14 cellular contexts compared by ENCODE assay signal in genomic region chr21:31158789-31159581, GRCh38.
DNase-seq lines count a peak whose midpoint lies in the region; ATAC-seq and TF ChIP-seq lines count a peak whose summit lies in the region.
"Had no signal": no experiment of that assay in that cellular context is flagged by ENCODE, and none has a peak within 500 bp of the region (broad histone marks: within the 10 kb centered on the region; RNA-seq: fewer than 3 reads in every experiment).

No MANE protein-coding gene starts in this region.

- no peaks in the 10 kb centered on the region for H3K27me3 Mint-ChIP-seq in activated naive CD8-positive, alpha-beta T cell treated with anti-CD3 and anti-CD28 coated beads, Interleukin-2, amount 10 ng/mL, durations not matched to agents 7 days and 5 days

- intact Hi-C loops in A673 (cut with micrococcal nuclease; ENCODE audit: unreplicated experiment): no loop called here

- H3K27ac Mint-ChIP-seq in activated naive CD8-positive, alpha-beta T cell treated with anti-CD3 and anti-CD28 coated beads, Interleukin-2, amount 10 ng/mL, durations not matched to agents 7 days and 5 days: peak overlapping the region; percentile 72

- peaks cover 9% of the 10 kb centered on the region for H3K9me3 Mint-ChIP-seq in activated naive CD8-positive, alpha-beta T cell treated with anti-CD3 and anti-CD28 coated beads, Interleukin-2, amount 10 ng/mL, durations not matched to agents 7 days and 5 days

- H3K36me3 ChIP-seq in A673 (ENCODE audit: insufficient read depth, low read length, poor library complexity, severe bottlenecking) (no peaks in the 10 kb centered on the region), HUES64 (ENCODE audit: insufficient read depth, low read length) (peaks cover 17% of the 10 kb centered on the region; the same call in 1 of the 2 replicates)
- H3K36me3 ChIP-seq: neutrophil had no signal

- peak overlapping the region; percentile 14; the same call in 1 of the 2 replicates for H3K9ac ChIP-seq in HUES64 (ENCODE audit: low read depth, low read length)

- H3K36me3 Mint-ChIP-seq in activated naive CD8-positive, alpha-beta T cell treated with anti-CD3 and anti-CD28 coated beads, Interleukin-2, amount 10 ng/mL, durations not matched to agents 7 days and 5 days: peaks cover 25% of the 10 kb centered on the region

- H3K27ac ChIP-seq in A673 (ENCODE audit: low read depth, low read length, poor library complexity, severe bottlenecking) (no peak overlapping the region), HUES64 (ENCODE audit: low read depth, low read length) (peak overlapping the region; percentile 86)
- H3K27ac ChIP-seq: neutrophil had no signal

- H3K4me3 ChIP-seq in A673 (ENCODE audit: low read depth, low read length, poor library complexity, severe bottlenecking): no peak overlapping the region
- H3K4me3 ChIP-seq in HUES64 (ENCODE audit: low read length): peak overlapping the region; percentile 50
- H3K4me3 ChIP-seq: body of pancreas had no signal

- H3K4me3 Mint-ChIP-seq in activated naive CD8-positive, alpha-beta T cell treated with anti-CD3 and anti-CD28 coated beads, Interleukin-2, amount 10 ng/mL, durations not matched to agents 7 days and 5 days: peak overlapping the region; percentile 59

- BruUV-seq in A673 (replicated peaks; lab: Mats Ljungman, UMichigan): no TSS peak

- CTCF ChIA-PET in A673 (lab: Charles Lee): no interaction called here

- DNase-seq in A673 (ENCODE audit: low spot score): peak; percentile 76
- no peak for DNase-seq in activated naive CD8-positive, alpha-beta T cell treated with anti-CD3 and anti-CD28 coated beads, Interleukin-2, amount 10 ng/mL, durations not matched to agents 7 days and 5 days
- DNase-seq in left lobe of liver (ENCODE audit: low spot score): no peak
- DNase-seq in RPMI8226: no peak
- DNase-seq in NCI-H524 treated with DMSO at 0.1 percent for 48 hours (lab: John Stamatoyannopoulos, UW): no peak
- no peak for DNase-seq in DMS153 (lab: John Stamatoyannopoulos, UW)
- DNase-seq: body of pancreas, glutamatergic neuron, NCI-H69, T-helper 9 cell had no signal

- POLR2A ChIA-PET in A673 (lab: Charles Lee; ENCODE audit: low non-redundant PET): no interaction called here
- POLR2A ChIA-PET in activated naive CD8-positive, alpha-beta T cell treated with anti-CD3 and anti-CD28 coated beads, Interleukin-2, amount 10 ng/mL, durations not matched to agents 7 days and 5 days (lab: Charles Lee): interaction anchor here (0.5 to 0.9 kb wide), 3 partner anchors 10 to 38 kb away, joined by 3 to 4 read pairs (median 3); no protein-coding TSS in a partner anchor

- peak; percentile 89 for ATAC-seq in activated naive CD8-positive, alpha-beta T cell treated with anti-CD3 and anti-CD28 coated beads, Interleukin-2, amount 10 ng/mL, durations not matched to agents 7 days and 5 days (ENCODE audit: low read depth)
- ATAC-seq in left lobe of liver: peak; percentile 20
- ATAC-seq in GM21717 (IDR thresholded peaks at IDR 0.05; ENCODE audit: unreplicated experiment): no peak
- ATAC-seq: body of pancreas, HCT116 had no signal

- no peak for TF ChIP-seq CTCF in A673 (conservative IDR thresholded peaks at IDR 0.05; ENCODE audit: low read depth, low read length)

- H3K9me3 ChIP-seq in A673 (ENCODE audit: low read depth, low read length, poor library complexity, severe bottlenecking) (peaks cover 13% of the 10 kb centered on the region), HUES64 (ENCODE audit: insufficient read depth, low read depth, low read length) (peaks cover 18% of the 10 kb centered on the region)
- H3K9me3 ChIP-seq: body of pancreas had no signal

- H3K4me1 ChIP-seq in A673 (ENCODE audit: insufficient read depth, low read length, poor library complexity, severe bottlenecking): peaks cover 10% of the 10 kb centered on the region
- peaks cover 47% of the 10 kb centered on the region for H3K4me1 ChIP-seq in HUES64 (ENCODE audit: insufficient read depth, low read length)
- H3K4me1 ChIP-seq: body of pancreas had no signal

- no peaks in the 10 kb centered on the region for H3K27me3 ChIP-seq in A673 (replicated peaks; ENCODE audit: insufficient read depth, low read depth, low read length, poor library complexity)
- H3K27me3 ChIP-seq in HUES64 (ENCODE audit: insufficient read depth, low read length): no peaks in the 10 kb centered on the region
- H3K27me3 ChIP-seq: body of pancreas, neutrophil had no signal

- 54% methylated on average over 7 of the region's 8 CpGs for WGBS in HUES64

- H3K4me1 Mint-ChIP-seq in activated naive CD8-positive, alpha-beta T cell treated with anti-CD3 and anti-CD28 coated beads, Interleukin-2, amount 10 ng/mL, durations not matched to agents 7 days and 5 days: peaks cover 19% of the 10 kb centered on the region
